Comparison of ENCODE assay signal across 8 cellular contexts in the genomic region with DNA sequence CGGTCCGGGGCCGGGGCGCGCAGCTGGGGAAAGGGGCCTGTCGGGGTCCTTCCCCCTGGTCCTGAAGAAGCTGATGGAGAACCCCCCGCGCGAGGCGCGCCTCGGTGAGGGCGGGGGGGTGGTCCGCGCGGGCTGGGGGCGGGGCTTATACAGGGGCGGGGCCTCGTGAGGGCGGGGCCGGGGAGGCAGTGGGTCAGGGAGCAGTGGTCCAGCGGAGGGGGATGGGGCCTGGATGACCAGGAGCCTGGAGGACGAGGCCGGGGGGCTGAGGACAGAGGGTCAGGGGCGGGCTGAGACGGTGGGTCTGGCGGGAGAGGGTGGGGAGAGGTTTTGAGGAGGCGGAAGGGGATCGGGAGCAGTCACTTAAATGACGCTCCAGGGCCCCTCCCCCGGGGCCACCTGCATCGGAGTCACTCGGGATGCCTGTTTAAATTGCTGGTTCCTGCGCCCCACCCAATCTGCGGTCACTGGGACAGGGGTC. TPM values are rescaled to one million over a fixed set of nuclear protein-coding genes. Genes with fewer than 3 reads are reported as not detected.
DNase-seq lines count a peak whose midpoint lies in the region; ATAC-seq, FAIRE-seq and TF ChIP-seq lines count a peak whose summit lies in the region.

No MANE protein-coding gene starts in this region.

- intact Hi-C loops in CD8-positive, alpha-beta T cell (cut with DNase I, micrococcal nuclease) = loop anchor here (5.0 to 10.0 kb wide), 4 partner anchors 305 to 1120 kb away; a partner anchor contains a TSS
- intact Hi-C loops in activated B cell treated with CpG ODN at 0.5 μM for 24 hours (cut with micrococcal nuclease) = loop anchor here (5.0 kb wide), 1 partner anchor 290 kb away; a partner anchor contains a TSS
- intact Hi-C loops in kidney (cut with DNase I) = no loop called here

- H3K4me1 Mint-ChIP-seq in CD8-positive, alpha-beta T cell (ENCODE audit: low read depth) = peaks cover 21% of the 10 kb centered on the region
- H3K4me1 Mint-ChIP-seq in activated B cell treated with CpG ODN at 0.5 μM for 24 hours = peaks cover 24% of the 10 kb centered on the region

- FAIRE-seq in kidney (lab: Jason Lieb, UNC) = no peak

- no peaks in the 10 kb centered on the region for H3K9me3 Mint-ChIP-seq in CD8-positive, alpha-beta T cell
- no peaks in the 10 kb centered on the region for H3K9me3 Mint-ChIP-seq in activated B cell treated with CpG ODN at 0.5 μM for 24 hours

- POLR2A ChIA-PET in CD8-positive, alpha-beta T cell (lab: Charles Lee) = interaction anchor here (1.1 to 2.7 kb wide), 12 partner anchors 12 to 431 kb away, joined by 3 to 28 read pairs (median 5); a partner anchor contains a TSS
- POLR2A ChIA-PET in activated B cell treated with CpG ODN at 0.5 μM for 24 hours (lab: Charles Lee) = interaction anchor here (0.6 to 4.5 kb wide), 28 partner anchors 14 to 483 kb away, joined by 3 to 72 read pairs (median 6); a partner anchor contains a TSS

- peak overlapping the region; percentile 37 to 69 for H3K9ac ChIP-seq in kidney (ENCODE audit: low read length in 2 of 2)

- no peak for TF ChIP-seq CTCF in CD8-positive, alpha-beta T cell (IDR thresholded peaks at IDR 0.05)
- TF ChIP-seq CTCF in activated B cell treated with CpG ODN at 0.5 μM for 24 hours (IDR thresholded peaks at IDR 0.05) = no peak
- no peak for TF ChIP-seq CTCF in kidney (IDR thresholded peaks at IDR 0.05; ENCODE audit: borderline replicate concordance, extremely low read depth, insufficient read depth)

- H3K27ac ChIP-seq in CD8-positive, alpha-beta T cell (ENCODE audit: low read depth, low read length) = peak overlapping the region; percentile 87
- peak overlapping the region; percentile 100 for H3K27ac ChIP-seq in kidney (ENCODE audit: low read depth in 2 of 2, low read length in 2 of 2)

- peaks cover 3% of the 10 kb centered on the region for H3K36me3 Mint-ChIP-seq in CD8-positive, alpha-beta T cell
- peaks cover 2% of the 10 kb centered on the region for H3K36me3 Mint-ChIP-seq in activated B cell treated with CpG ODN at 0.5 μM for 24 hours (ENCODE audit: low read depth)

- H3K36me3 ChIP-seq in CD8-positive, alpha-beta T cell (ENCODE audit: insufficient read depth, low read length) = no peaks in the 10 kb centered on the region
- peaks cover 2 to 3% of the 10 kb centered on the region in 2 donors for H3K36me3 ChIP-seq in kidney (ENCODE audit: control insufficient read depth in 1 of 2, insufficient read depth in 2 of 2, low read length in 2 of 2)

- no peaks in the 10 kb centered on the region for H3K9me3 ChIP-seq in CD8-positive, alpha-beta T cell (ENCODE audit: low read length)
- no peaks in the 10 kb centered on the region for H3K9me3 ChIP-seq in kidney (ENCODE audit: control insufficient read depth in 1 of 2, low read length in 2 of 2)

- no peaks in the 10 kb centered on the region for H3K27me3 Mint-ChIP-seq in CD8-positive, alpha-beta T cell (ENCODE audit: low read depth)
- no peaks in the 10 kb centered on the region for H3K27me3 Mint-ChIP-seq in activated B cell treated with CpG ODN at 0.5 μM for 24 hours

- peaks cover 15% of the 10 kb centered on the region for H3K4me1 ChIP-seq in CD8-positive, alpha-beta T cell (ENCODE audit: insufficient read depth, low read length)
- peaks cover 8 to 19% of the 10 kb centered on the region in 2 donors for H3K4me1 ChIP-seq in kidney (ENCODE audit: control insufficient read depth in 1 of 2, insufficient read depth in 1 of 2, low read depth in 1 of 2, low read length in 2 of 2)

- CTCF ChIA-PET in CD8-positive, alpha-beta T cell (lab: Charles Lee) = interaction anchor here (1.3 to 2.3 kb wide), 2 partner anchors 21 kb away, joined by 3 to 12 read pairs; no protein-coding TSS in a partner anchor
- CTCF ChIA-PET in activated B cell treated with CpG ODN at 0.5 μM for 24 hours (lab: Charles Lee) = interaction anchor here (0.8 to 3.0 kb wide), 5 partner anchors 20 to 145 kb away, joined by 3 to 9 read pairs (median 4); a partner anchor contains a TSS

- peak; percentile 35 to 76 (median 59) for DNase-seq in CD8-positive, alpha-beta T cell
- DNase-seq in HPDE6-E6E7 (ENCODE audit: extremely low spot score) = peak; percentile 41
- no peak for DNase-seq in activated B cell treated with CpG ODN at 0.5 μM for 24 hours
- DNase-seq in central memory CD4-positive, alpha-beta T cell = peak; percentile 59
- peak; percentile 95 for DNase-seq in kidney
- DNase-seq in stimulated activated CD4-positive, alpha-beta T cell treated with anti-CD3 and anti-CD28 coated beads, Interleukin-1b, Interleukin-23, amount 100 ng/mL, for 1 hour (ENCODE audit: low read depth in 2 of 2) = peak; percentile 20 to 38
- DNase-seq in NCI-H2029 treated with DMSO at 0.1 percent for 48 hours (lab: John Stamatoyannopoulos, UW) = no peak

- no peaks in the 10 kb centered on the region for H3K27me3 ChIP-seq in CD8-positive, alpha-beta T cell (ENCODE audit: insufficient read depth, low read length)

- ATAC-seq in CD8-positive, alpha-beta T cell = peak; percentile 34
- ATAC-seq in GM19455 (IDR thresholded peaks at IDR 0.05; ENCODE audit: unreplicated experiment) (peak; percentile 41), activated B cell treated with CpG ODN at 0.5 μM for 24 hours (ENCODE audit: low read depth) (peak; percentile 38)

- peak overlapping the region; percentile 93 for H3K4me3 Mint-ChIP-seq in CD8-positive, alpha-beta T cell
- H3K4me3 Mint-ChIP-seq in activated B cell treated with CpG ODN at 0.5 μM for 24 hours = peak overlapping the region; percentile 91

- H3K27ac Mint-ChIP-seq in CD8-positive, alpha-beta T cell = peak overlapping the region; percentile 93
- H3K27ac Mint-ChIP-seq in activated B cell treated with CpG ODN at 0.5 μM for 24 hours = peak overlapping the region; percentile 98

- peak overlapping the region; percentile 88 for H3K4me3 ChIP-seq in CD8-positive, alpha-beta T cell (ENCODE audit: low read depth, low read length)
- peak overlapping the region; percentile 74 to 83 for H3K4me3 ChIP-seq in kidney (ENCODE audit: low read length in 2 of 2)

RNA-seq across cellular contexts. Expression of a gene that starts 0.4 kb away (rescaled TPM):
- 1 to 10 TPM; 2.8 to 3.8 TPM for total RNA-seq in CD8-positive, alpha-beta T cell
- 5.1 and 5.2 TPM in 2 replicates for total RNA-seq in activated B cell treated with CpG ODN at 0.5 μM for 24 hours
- 34.9 TPM for total RNA-seq in kidney
- polyA plus RNA-seq in kidney (ENCODE audit: insufficient read depth, low read depth, low replicate concordance) = 19.4 TPM

Comparison
In these comparisons a context has a peak if more than half of its experiments do, and no peak if none do; other contexts are left out.
1. DNase-seq: peak in CD8-positive, alpha-beta T cell (7 of 7), HPDE6-E6E7 (single experiment), central memory CD4-positive, alpha-beta T cell (single experiment), kidney (single experiment) and stimulated activated CD4-positive, alpha-beta T cell treated with anti-CD3 and anti-CD28 coated beads, Interleukin-1b, Interleukin-23, amount 100 ng/mL, for 1 hour (2 of 2); none in activated B cell treated with CpG ODN at 0.5 μM for 24 hours (single experiment) and NCI-H2029 treated with DMSO at 0.1 percent for 48 hours (single experiment).
2. Peak in every context shown above with its lines, with median percentiles within 50 percentile points of each other: ATAC-seq.